Comparison of ENCODE assay signal across 8 cellular contexts in the genomic region with DNA sequence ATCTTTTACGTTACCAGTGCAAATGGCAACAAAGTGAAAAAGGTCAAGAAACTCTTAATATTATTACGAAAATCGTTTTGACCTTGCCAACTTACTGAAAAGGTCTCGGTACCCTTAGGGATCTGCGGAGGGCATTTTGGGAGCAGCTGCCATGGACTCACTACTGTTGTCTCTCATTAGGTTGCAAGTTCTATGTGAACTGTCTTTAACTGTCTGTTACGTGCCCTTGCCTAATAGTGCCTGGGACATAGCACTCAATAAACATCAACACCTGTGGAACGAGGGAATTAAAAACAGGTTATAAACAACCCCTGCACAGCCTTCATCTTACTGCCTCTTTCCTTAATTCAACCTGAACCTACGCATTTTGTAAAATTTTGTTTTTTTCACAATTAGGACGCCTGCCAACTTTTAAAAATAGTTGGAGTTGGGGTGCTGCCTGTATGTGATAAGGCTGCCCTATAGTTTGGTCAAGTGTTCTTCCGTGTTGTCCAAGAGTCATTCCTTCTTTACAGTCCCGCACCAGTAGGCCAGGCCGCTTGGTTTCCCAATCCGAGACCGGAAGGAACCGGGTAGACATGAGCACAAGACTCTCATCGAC. TPM values are rescaled to one million over a fixed set of nuclear protein-coding genes. Genes with fewer than 3 reads are reported as not detected.
DNase-seq lines count a peak whose midpoint lies in the region; ATAC-seq, FAIRE-seq and TF ChIP-seq lines count a peak whose summit lies in the region.

No MANE protein-coding gene starts in this region.

- BruUV-seq in OCI-LY7 (replicated peaks; lab: Mats Ljungman, UMichigan) (TSS peak; percentile 98), endothelial cell of umbilical vein (replicated peaks; lab: Mats Ljungman, UMichigan) (TSS peak; percentile 92)

- H3K79me2 ChIP-seq in OCI-LY7 (ENCODE audit: insufficient read depth, low read depth, low read length) (peaks cover 39% of the 10 kb centered on the region), endothelial cell of umbilical vein (ENCODE audit: control insufficient read depth, insufficient read depth, low read length) (peaks cover 41% of the 10 kb centered on the region), neural cell (replicated peaks; ENCODE audit: insufficient read depth, low read length) (peaks cover 39% of the 10 kb centered on the region)

- H3K27me3 ChIP-seq in endothelial cell of umbilical vein (ENCODE audit: control insufficient read depth in 2 of 2, insufficient read depth in 2 of 2, low read length in 2 of 2) (peaks cover 5 to 6% of the 10 kb centered on the region in 2 experiments), neural cell (ENCODE audit: insufficient read depth, low read depth, low read length) (no peaks in the 10 kb centered on the region)

- H3K9me2 ChIP-seq in OCI-LY7 (ENCODE audit: insufficient read depth, low read length), result no peaks in the 10 kb centered on the region
- H3K9me2 ChIP-seq in neural cell (ENCODE audit: insufficient read depth, low read length), result no peaks in the 10 kb centered on the region

- H3K9ac ChIP-seq in endothelial cell of umbilical vein (replicated peaks; ENCODE audit: extremely low read depth, insufficient read depth, low read length) (peak overlapping the region; percentile 97), neural cell (ENCODE audit: low read length) (peak overlapping the region; percentile 94)

- TF ChIP-seq RAD21 in neural cell (conservative IDR thresholded peaks at IDR 0.05), result no peak

- DNase-seq in OCI-LY7 (ENCODE audit: low spot score), result no peak
- no peak for DNase-seq in endothelial cell of umbilical vein (ENCODE audit: low read depth, low spot score)
- DNase-seq in stimulated activated CD4-positive, alpha-beta T cell treated with anti-CD3 and anti-CD28 coated beads, Interleukin-2, amount 100 ng/mL, for 48 hours, result no peak
- no peak for DNase-seq in A172 (ENCODE audit: low spot score)
- DNase-seq in HT-29 (ENCODE audit: low spot score), result no peak

- peaks cover 8% of the 10 kb centered on the region for H3F3A ChIP-seq in neural cell (ENCODE audit: insufficient read depth, low read length, poor library complexity, severe bottlenecking)

- POLR2A ChIA-PET in OCI-LY7 (lab: Charles Lee) (interaction anchor here (1.0 kb wide), 3 partner anchors 15 to 214 kb away, joined by 3 to 4 read pairs (median 4); no protein-coding TSS in a partner anchor), endothelial cell of umbilical vein (lab: Charles Lee) (interaction anchor here (0.6 to 1.0 kb wide), 2 partner anchors 20 to 383 kb away, joined by 4 read pairs; no protein-coding TSS in a partner anchor)

- no peak for TF ChIP-seq EP300 in neural cell (conservative IDR thresholded peaks at IDR 0.05; ENCODE audit: poor library complexity, severe bottlenecking)

- CTCF ChIA-PET in OCI-LY7 (lab: Charles Lee; ENCODE audit: unreplicated experiment), result interaction anchor here (0.6 kb wide), 1 partner anchor 366 kb away, joined by 3 read pairs; no protein-coding TSS in a partner anchor
- CTCF ChIA-PET in endothelial cell of umbilical vein (lab: Charles Lee), result no interaction called here

- intact Hi-C loops in OCI-LY7 (cut with micrococcal nuclease; ENCODE audit: unreplicated experiment), result loop anchor here (1.0 to 10.0 kb wide), 4 partner anchors 218 to 1069 kb away; partner anchors contain the start of genes CENPK and PPWD1
- intact Hi-C loops in endothelial cell of umbilical vein (cut with micrococcal nuclease), result loop anchor here (1.0 to 10.0 kb wide), 4 partner anchors 216 to 519 kb away; partner anchors contain the start of genes NLN, SGTB, SHLD3 and TRAPPC13

- H3K9me3 ChIP-seq in OCI-LY7 (ENCODE audit: low read length) (no peaks in the 10 kb centered on the region), endothelial cell of umbilical vein (replicated peaks; ENCODE audit: control insufficient read depth, insufficient read depth, low read length) (no peaks in the 10 kb centered on the region), neural cell (ENCODE audit: low read length) (no peaks in the 10 kb centered on the region)

- dilution Hi-C loops in endothelial cell of umbilical vein (cut with MboI; ENCODE audit: extremely low pct_ligation_motif_present, low sequenced_read_pairs), result no loop called here

- H3K4me3 ChIP-seq in OCI-LY7 (ENCODE audit: low read depth, low read length, poor library complexity, severe bottlenecking) (peak overlapping the region; percentile 76), endothelial cell of umbilical vein (replicated peaks in 1 of 3; ENCODE audit: insufficient read depth in 1 of 3, low read depth in 1 of 3, low read length in 3 of 3) (peak overlapping the region; percentile 59 to 98 (median 74)), neural cell (ENCODE audit: low read length) (peak overlapping the region; percentile 73)

- no peak for FAIRE-seq in endothelial cell of umbilical vein (lab: Jason Lieb, UNC)

- ATAC-seq in GM18861 (IDR thresholded peaks at IDR 0.05; ENCODE audit: unreplicated experiment), result peak; percentile 11
- peak; percentile 31 for ATAC-seq in HG02588 (IDR thresholded peaks at IDR 0.05; ENCODE audit: unreplicated experiment)

- H2AFZ ChIP-seq in OCI-LY7 (ENCODE audit: low read length), result peak overlapping the region; percentile 73; the same call in 1 of the 2 replicates
- peak overlapping the region; percentile 97 for H2AFZ ChIP-seq in endothelial cell of umbilical vein (ENCODE audit: low read depth, low read length)
- H2AFZ ChIP-seq in neural cell (ENCODE audit: low read depth, low read length), result peak overlapping the region; percentile 97

- no peaks in the 10 kb centered on the region for H3K9me1 ChIP-seq in endothelial cell of umbilical vein (replicated peaks; ENCODE audit: control insufficient read depth, extremely low read depth, insufficient read depth, low read length)

- H3K4me2 ChIP-seq in OCI-LY7 (ENCODE audit: low read length) (peak overlapping the region; percentile 89), endothelial cell of umbilical vein (ENCODE audit: insufficient read depth, low read length) (peak overlapping the region; percentile 50), neural cell (ENCODE audit: low read length) (peak overlapping the region; percentile 80)

- H4K20me1 ChIP-seq in OCI-LY7 (ENCODE audit: insufficient read depth, low read length) (peaks cover 7% of the 10 kb centered on the region; the same call in 1 of the 2 replicates), endothelial cell of umbilical vein (replicated peaks; ENCODE audit: control insufficient read depth, extremely low read depth, insufficient read depth, low read length) (no peaks in the 10 kb centered on the region), neural cell (ENCODE audit: insufficient read depth) (no peaks in the 10 kb centered on the region)

- H3K4me1 ChIP-seq in OCI-LY7 (ENCODE audit: insufficient read depth, low read length, poor library complexity, severe bottlenecking) (peaks cover 21% of the 10 kb centered on the region), endothelial cell of umbilical vein (ENCODE audit: control insufficient read depth, extremely low read depth, insufficient read depth, low read length) (peaks cover 16% of the 10 kb centered on the region)

- H3K36me3 ChIP-seq in OCI-LY7 (ENCODE audit: insufficient read depth, low read length) (peaks cover 23% of the 10 kb centered on the region), endothelial cell of umbilical vein (ENCODE audit: control insufficient read depth in 2 of 2, extremely low read depth in 1 of 2, insufficient read depth in 2 of 2, low read length in 2 of 2) (no peaks in the 10 kb centered on the region), neural cell (ENCODE audit: insufficient read depth, low read length) (no peaks in the 10 kb centered on the region)

- TF ChIP-seq CTCF in OCI-LY7 (conservative IDR thresholded peaks at IDR 0.05; ENCODE audit: low read length) (no peak), endothelial cell of umbilical vein (IDR thresholded peaks at IDR 0.05; ENCODE audit: extremely low read depth in 1 of 2, insufficient read depth in 1 of 2, low read depth in 1 of 2, low read length in 2 of 2) (no peak), neural cell (IDR thresholded peaks at IDR 0.05; ENCODE audit: poor library complexity, severe bottlenecking) (no peak)

- no peak for TF ChIP-seq POLR2A in endothelial cell of umbilical vein (IDR thresholded peaks at IDR 0.05; ENCODE audit: low read depth, low read length)

- peak overlapping the region; percentile 82 for H3K27ac ChIP-seq in OCI-LY7 (ENCODE audit: low read depth, low read length, poor library complexity, severe bottlenecking)
- H3K27ac ChIP-seq in endothelial cell of umbilical vein (ENCODE audit: insufficient read depth, low read depth, low read length), result peak overlapping the region; percentile 93
- H3K27ac ChIP-seq in neural cell (ENCODE audit: low read length), result peak overlapping the region; percentile 95

TF ChIP-seq in endothelial cell of umbilical vein, 7 proteins besides CTCF, POLR2A, EP300 and RAD21:
- no peak for TF ChIP-seq FOS (IDR thresholded peaks at IDR 0.05; ENCODE audit: borderline replicate concordance, insufficient read depth, low read length)

RNA-seq across cellular contexts. Expression of gene SREK1, which starts 0.5 kb away (rescaled TPM):
- total RNA-seq in OCI-LY7 (2014; rRNA removed; shearing (Covaris generic)), result 101 and 225 TPM in 2 replicates
- total RNA-seq in OCI-LY7 (2022), result 89.3 and 95.1 TPM in 2 replicates
- 72.9 and 78.6 TPM in 2 replicates for total RNA-seq in endothelial cell of umbilical vein
- polyA plus RNA-seq in endothelial cell of umbilical vein, result 22.0 and 27.4 TPM in 2 replicates
- 9.4 and 12.4 TPM in 2 replicates for polyA plus RNA-seq in endothelial cell of umbilical vein (2011; cell fraction: cytosol; rRNA removed)
- 179 and 219 TPM in 2 replicates for polyA plus RNA-seq in endothelial cell of umbilical vein (2011; cell fraction: nucleus; rRNA removed)
- polyA plus RNA-seq in endothelial cell of umbilical vein (2012), result 39.9 and 41.5 TPM in 2 replicates
- 121 and 148 TPM in 2 replicates for polyA minus RNA-seq in endothelial cell of umbilical vein
- polyA minus RNA-seq in endothelial cell of umbilical vein (2011; cell fraction: cytosol; rRNA and poly(A)+ RNA removed), result 17.8 TPM
- polyA minus RNA-seq in endothelial cell of umbilical vein (2011; cell fraction: nucleus; rRNA and poly(A)+ RNA removed), result 397 and 441 TPM in 2 replicates
- 63.0 and 73.6 TPM in 2 replicates for polyA plus RNA-seq in neural cell
- 200 and 218 TPM in 2 replicates for polyA minus RNA-seq in neural cell
- 33.8 and 48.6 TPM in 2 replicates for total RNA-seq in A172 (2014; rRNA removed; shearing (Covaris generic))
- total RNA-seq in HT-29 (2014; rRNA removed; shearing (Covaris generic)), result 112 and 113 TPM in 2 replicates
